In the genomic region with DNA sequence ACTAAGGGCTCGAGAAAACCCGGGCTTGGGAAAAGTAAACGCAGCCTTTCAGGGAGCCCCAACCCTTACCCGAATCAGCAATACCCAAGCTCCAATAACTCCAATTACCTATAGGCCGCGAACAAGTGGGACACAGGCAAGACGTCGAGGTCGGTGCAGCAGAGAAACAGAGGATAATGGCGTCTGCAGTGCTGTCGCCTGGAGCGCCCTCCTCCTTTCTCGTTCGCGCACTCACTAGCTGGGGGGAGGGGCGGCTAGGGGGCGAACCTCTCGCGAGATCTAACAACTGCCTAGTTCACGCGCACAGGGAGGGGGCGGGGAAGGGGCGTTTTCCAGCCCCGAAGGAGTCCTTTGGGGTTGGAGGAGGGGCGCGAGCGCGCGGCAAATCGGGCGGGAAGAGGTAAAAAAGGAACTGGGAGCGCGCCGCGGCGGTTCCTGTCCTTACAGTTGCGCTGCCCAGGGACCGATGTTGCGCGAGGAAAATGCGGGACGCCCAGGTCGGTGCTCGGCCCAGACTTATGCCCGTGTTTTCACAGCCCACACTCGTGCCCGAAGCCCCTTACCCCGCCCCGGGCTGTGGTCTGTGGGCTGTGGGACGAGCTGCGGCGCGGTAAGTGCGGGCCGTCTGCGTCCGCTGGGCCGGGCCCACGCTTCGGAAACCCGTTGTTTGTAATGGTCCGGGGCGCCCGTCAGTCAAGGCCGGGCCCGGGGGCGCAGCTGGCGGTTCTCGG, we compare ENCODE assay signal across 8 cellular contexts. TPM values are rescaled to one million over a fixed set of nuclear protein-coding genes. Genes with fewer than 3 reads are reported as not detected.
A peak's percentile ranks its signal among the peaks of the same experiment; 100 is the strongest.
DNase-seq lines count a peak whose midpoint lies in the region; ATAC-seq and TF ChIP-seq lines count a peak whose summit lies in the region.

A gene (plus strand): TSS at position 411 of the 731 bp plus-strand sequence. CDS start 20,182 bp downstream, outside the sequence.

- H3K27me3 ChIP-seq in WERI-Rb-1 (ENCODE audit: insufficient read depth, low read depth, severe bottlenecking) (no peaks in the 10 kb centered on the region), mammary epithelial cell (ENCODE audit: insufficient read depth, low read length) (no peaks in the 10 kb centered on the region), smooth muscle cell (ENCODE audit: low read depth) (no peaks in the 10 kb centered on the region)

- POLR2A ChIA-PET in AG04449 (lab: Yijun Ruan, JAX), result interaction anchor here (0.6 to 2.2 kb wide), 12 partner anchors 14 to 316 kb away, joined by 3 to 8 read pairs (median 3); no protein-coding TSS in a partner anchor

- H3K4me3 ChIP-seq in AG04449 (ENCODE audit: low read depth, low read length) (peak within 1 kb of the TSS; percentile 73), WERI-Rb-1 (ENCODE audit: low read depth, low read length) (peak within 1 kb of the TSS; percentile 100), mammary epithelial cell (replicated peaks in 1 of 3; ENCODE audit: insufficient read depth in 1 of 3, low read depth in 2 of 3, low read length in 3 of 3) (peak within 1 kb of the TSS; percentile 84 to 94 (median 84)), smooth muscle cell (peak within 1 kb of the TSS; percentile 84)

- peaks cover 94% of the 10 kb centered on the region for H3K79me2 ChIP-seq in mammary epithelial cell (ENCODE audit: insufficient read depth, low read length)
- peaks cover 91% of the 10 kb centered on the region for H3K79me2 ChIP-seq in smooth muscle cell (ENCODE audit: low read depth)

- H3K9ac ChIP-seq in mammary epithelial cell (ENCODE audit: insufficient read depth, low read length) (peak within 1 kb of the TSS; percentile 100), smooth muscle cell (ENCODE audit: low read depth) (peak within 1 kb of the TSS; percentile 100)

- ATAC-seq in GM18870 (IDR thresholded peaks at IDR 0.05; ENCODE audit: unreplicated experiment) (peak; percentile 61), HG03135 (IDR thresholded peaks at IDR 0.05; ENCODE audit: unreplicated experiment) (peak; percentile 76)

- intact Hi-C loops in mammary epithelial cell (cut with micrococcal nuclease), result loop anchor here (1.0 to 2.0 kb wide), 4 partner anchors 18 to 334 kb away; a partner anchor contains a TSS

- H3K27ac ChIP-seq in WERI-Rb-1 (peak within 1 kb of the TSS; percentile 99), mammary epithelial cell (ENCODE audit: insufficient read depth, low read depth, low read length) (peak within 1 kb of the TSS; percentile 97), smooth muscle cell (ENCODE audit: low read depth) (peak within 1 kb of the TSS; percentile 96)

- peak within 1 kb of the TSS; percentile 94 for H2AFZ ChIP-seq in mammary epithelial cell (ENCODE audit: low read depth, low read length)
- H2AFZ ChIP-seq in smooth muscle cell (ENCODE audit: low read depth), result peak within 1 kb of the TSS; percentile 91

- no peaks in the 10 kb centered on the region for H3K4me1 ChIP-seq in mammary epithelial cell (ENCODE audit: insufficient read depth, low read length)
- peaks cover 18% of the 10 kb centered on the region for H3K4me1 ChIP-seq in smooth muscle cell (ENCODE audit: low read depth)

- 0% methylated on average over 18 of the region's 69 CpGs for WGBS in mammary epithelial cell (ENCODE audit: low coverage, missing lambda C conversion rate)
- WGBS in smooth muscle cell (ENCODE audit: low lambda C conversion rate), result under 1% methylated on average over 55 of the region's 69 CpGs

- peak within 1 kb of the TSS; percentile 75 for H3K4me2 ChIP-seq in mammary epithelial cell (ENCODE audit: insufficient read depth, low read depth, low read length)
- H3K4me2 ChIP-seq in smooth muscle cell, result peak within 1 kb of the TSS; percentile 94

- peaks cover 20% of the 10 kb centered on the region for H4K20me1 ChIP-seq in mammary epithelial cell (ENCODE audit: insufficient read depth, low read length)
- peaks cover 39% of the 10 kb centered on the region for H4K20me1 ChIP-seq in smooth muscle cell (ENCODE audit: low read depth)

- H3F3A ChIP-seq in smooth muscle cell (ENCODE audit: low read depth), result peaks cover 15% of the 10 kb centered on the region

- DNase-seq in AG04449 (ENCODE audit: low read depth, low spot score) (peak; percentile 81), NCI-H2196 treated with DMSO at 0.1 percent for 48 hours (lab: John Stamatoyannopoulos, UW; ENCODE audit: unreplicated experiment) (peak; percentile 92), WERI-Rb-1 (peak; percentile 99), mammary epithelial cell (peak; percentile 96), iPS-NIHi11 (ENCODE audit: low spot score) (peak; percentile 96), smooth muscle cell (lab: John Stamatoyannopoulos, UW; ENCODE audit: unreplicated experiment) (peak; percentile 99)

- CTCF ChIA-PET in AG04449 (lab: Yijun Ruan, JAX) (interaction anchor here (0.8 to 5.6 kb wide), 8 partner anchors 15 to 280 kb away, joined by 3 to 36 read pairs (median 4); a partner anchor contains a TSS), mammary epithelial cell (lab: Charles Lee; ENCODE audit: low non-redundant PET) (interaction anchor here (0.7 kb wide), 1 partner anchor 56 kb away, joined by 3 read pairs; no protein-coding TSS in a partner anchor)

- TF ChIP-seq CTCF in AG04449 (IDR thresholded peaks at IDR 0.05; ENCODE audit: insufficient read depth, low read length, missing control alignments) (peak; percentile 25), WERI-Rb-1 (IDR thresholded peaks at IDR 0.05; ENCODE audit: low read depth, low read length) (no peak), mammary epithelial cell (conservative IDR thresholded peaks at IDR 0.05 in 1 of 2, IDR thresholded peaks at IDR 0.05 in 1 of 2; ENCODE audit: extremely low read depth in 1 of 2, insufficient read depth in 1 of 2, low read depth in 1 of 2, low read length in 2 of 2) (peak in 1 of 2 donors; percentile 28), smooth muscle cell (IDR thresholded peaks at IDR 0.05; ENCODE audit: borderline replicate concordance, insufficient read depth, poor library complexity, severe bottlenecking) (no peak)

- H3K9me3 ChIP-seq in WERI-Rb-1 (ENCODE audit: severe bottlenecking), result no peaks in the 10 kb centered on the region
- H3K9me3 ChIP-seq in mammary epithelial cell (replicated peaks; ENCODE audit: insufficient read depth, low read length), result no peaks in the 10 kb centered on the region
- no peaks in the 10 kb centered on the region for H3K9me3 ChIP-seq in smooth muscle cell (replicated peaks; ENCODE audit: low read depth)

- H3K36me3 ChIP-seq in WERI-Rb-1, result peaks cover 56% of the 10 kb centered on the region
- H3K36me3 ChIP-seq in mammary epithelial cell (ENCODE audit: insufficient read depth, low read length), result peaks cover 17% of the 10 kb centered on the region
- peaks cover 14% of the 10 kb centered on the region for H3K36me3 ChIP-seq in smooth muscle cell (ENCODE audit: low read depth)

- dilution Hi-C loops in mammary epithelial cell (cut with HindIII; ENCODE audit: low sequenced_read_pairs), result no loop called here

- TSS peak; percentile 47 for BruUV-seq in mammary epithelial cell (replicated peaks; lab: Mats Ljungman, UMichigan)

- in situ Hi-C loops in mammary epithelial cell (cut with MboI; ENCODE audit: low sequenced_read_pairs in 2 of 2), result no loop called here

RNA-seq across cellular contexts. Expression of the gene that starts here (rescaled TPM):
- total RNA-seq in mammary epithelial cell (10 to 100 TPM in 1 of 2 donors, 1 to 10 TPM in 1; 3.7 to 12.1 TPM), smooth muscle cell (8.3 and 11.1 TPM in 2 replicates)
- polyA plus RNA-seq in mammary epithelial cell (1.1 TPM), smooth muscle cell (3.2 and 3.6 TPM in 2 replicates)
- 1.6 TPM for polyA minus RNA-seq in mammary epithelial cell

Comparison
In these comparisons a context has a peak if more than half of its experiments do, and no peak if none do; other contexts are left out.
1. Peak in every context shown above with its lines: DNase-seq, ATAC-seq, H3K4me3 ChIP-seq and H3K27ac ChIP-seq.